11 cellular contexts compared by ENCODE assay signal in the genomic region with DNA sequence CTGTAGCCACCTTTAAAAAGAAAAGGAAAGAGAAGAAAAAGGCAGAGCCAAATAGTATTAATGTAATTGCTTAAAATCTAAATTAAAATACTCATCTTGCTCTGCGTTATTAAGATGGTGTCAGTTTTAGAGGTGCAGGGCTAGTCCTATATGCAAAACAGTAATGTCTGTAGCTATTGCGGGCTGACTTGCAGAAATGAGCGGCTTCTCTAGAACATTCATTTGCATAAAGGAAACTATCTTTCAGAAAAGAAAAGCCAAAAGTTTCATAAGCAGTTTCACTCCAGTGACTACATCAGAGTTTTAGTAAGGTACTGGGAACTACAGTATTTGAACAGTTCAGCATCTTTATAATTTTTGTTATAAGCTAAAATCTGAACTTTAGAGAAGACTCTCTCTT. TPM values are rescaled to one million over a fixed set of nuclear protein-coding genes. Genes with fewer than 3 reads are reported as not detected.
A peak's percentile ranks its signal among the peaks of the same experiment; 100 is the strongest.
DNase-seq lines count a peak whose midpoint lies in the region; ATAC-seq and TF ChIP-seq lines count a peak whose summit lies in the region.
"Had no signal": no experiment of that assay in that cellular context is flagged by ENCODE, and none has a peak within 500 bp of the region (broad histone marks: within the 10 kb centered on the region; RNA-seq: fewer than 3 reads in every experiment).

No MANE protein-coding gene starts in this region.

- CTCF ChIA-PET in activated B cell treated with CpG ODN at 0.5 μM for 24 hours (lab: Charles Lee), result no interaction called here
- CTCF ChIA-PET in PC-3 (lab: Charles Lee), result no interaction called here

- H3K36me3 Mint-ChIP-seq in activated B cell treated with CpG ODN at 0.5 μM for 24 hours (ENCODE audit: low read depth) (no peaks in the 10 kb centered on the region), type B pancreatic cell (no peaks in the 10 kb centered on the region)

- peak; percentile 73 for DNase-seq in GM10266 (ENCODE audit: extremely low spot score)
- DNase-seq in GM19240 (ENCODE audit: insufficient read length, low spot score), result peak; percentile 53
- DNase-seq in activated B cell treated with CpG ODN at 0.5 μM for 24 hours, result no peak
- no peak for DNase-seq in type B pancreatic cell (ENCODE audit: extremely low spot score, unreplicated experiment)
- no peak for DNase-seq in globus pallidus (ENCODE audit: low spot score)
- DNase-seq in PC-3, result no peak
- no peak for DNase-seq in NCI-H1048 (lab: John Stamatoyannopoulos, UW)
- DNase-seq: GDM1 had no signal

- H3K9me3 ChIP-seq in PC-3 (ENCODE audit: low read length), result no peaks in the 10 kb centered on the region

- no peaks in the 10 kb centered on the region for H3F3A ChIP-seq in PC-3 (ENCODE audit: low read length, unreplicated experiment)

- H3K27ac ChIP-seq in PC-3 (ENCODE audit: low read length), result no peak overlapping the region

- H3K27me3 Mint-ChIP-seq in activated B cell treated with CpG ODN at 0.5 μM for 24 hours, result peaks cover 32% of the 10 kb centered on the region
- H3K27me3 Mint-ChIP-seq in type B pancreatic cell, result no peaks in the 10 kb centered on the region
- H3K27me3 Mint-ChIP-seq: dendritic cell treated with granulocyte-macrophage colony-stimulating factor and Interleukin-4, amounts not matched to agents 40 ng/mL and 50 ng/mL, for 4 days had no signal

- no peaks in the 10 kb centered on the region for H3K9me2 ChIP-seq in PC-3 (replicated peaks; ENCODE audit: low read length)

- no peaks in the 10 kb centered on the region for H4K20me1 ChIP-seq in PC-3 (ENCODE audit: low read length)

- ATAC-seq in HG02981 (IDR thresholded peaks at IDR 0.05; ENCODE audit: unreplicated experiment) (peak; percentile 96), activated B cell treated with CpG ODN at 0.5 μM for 24 hours (ENCODE audit: low read depth) (peak; percentile 81), PC-3 (no peak)

- no peaks in the 10 kb centered on the region for H3K27me3 ChIP-seq in PC-3 (ENCODE audit: low read length)

- no peak overlapping the region for H3K4me3 ChIP-seq in PC-3 (ENCODE audit: low read length)
- H3K4me3 ChIP-seq: lung had no signal

- POLR2A ChIA-PET in activated B cell treated with CpG ODN at 0.5 μM for 24 hours (lab: Charles Lee), result interaction anchor here (0.7 kb wide), 1 partner anchor 234 kb away, joined by 3 read pairs; no protein-coding TSS in a partner anchor
- POLR2A ChIA-PET in PC-3 (lab: Charles Lee; ENCODE audit: unreplicated experiment), result no interaction called here

- H3K9me3 Mint-ChIP-seq in activated B cell treated with CpG ODN at 0.5 μM for 24 hours, result no peaks in the 10 kb centered on the region
- H3K9me3 Mint-ChIP-seq in type B pancreatic cell, result no peaks in the 10 kb centered on the region
- H3K9me3 Mint-ChIP-seq: dendritic cell treated with granulocyte-macrophage colony-stimulating factor and Interleukin-4, amounts not matched to agents 40 ng/mL and 50 ng/mL, for 4 days had no signal

- H3K27ac Mint-ChIP-seq in activated B cell treated with CpG ODN at 0.5 μM for 24 hours (no peak overlapping the region), type B pancreatic cell (no peak overlapping the region)
- H3K27ac Mint-ChIP-seq: dendritic cell treated with granulocyte-macrophage colony-stimulating factor and Interleukin-4, amounts not matched to agents 40 ng/mL and 50 ng/mL, for 4 days had no signal

- TF ChIP-seq CTCF in GM10266 (IDR thresholded peaks at IDR 0.05; ENCODE audit: control insufficient read depth, insufficient read depth, low read depth, missing control alignments) (no peak), activated B cell treated with CpG ODN at 0.5 μM for 24 hours (IDR thresholded peaks at IDR 0.05) (no peak), type B pancreatic cell (conservative IDR thresholded peaks at IDR 0.05) (no peak), PC-3 (conservative IDR thresholded peaks at IDR 0.05; ENCODE audit: low read depth, low read length) (no peak)

- H3K4me3 Mint-ChIP-seq in activated B cell treated with CpG ODN at 0.5 μM for 24 hours, result no peak overlapping the region
- H3K4me3 Mint-ChIP-seq in type B pancreatic cell, result no peak overlapping the region
- H3K4me3 Mint-ChIP-seq: dendritic cell treated with granulocyte-macrophage colony-stimulating factor and Interleukin-4, amounts not matched to agents 40 ng/mL and 50 ng/mL, for 4 days had no signal

- BruUV-seq in PC-3 (replicated peaks; lab: Mats Ljungman, UMichigan), result no TSS peak

- no peaks in the 10 kb centered on the region for H3K36me3 ChIP-seq in PC-3 (ENCODE audit: low read depth, low read length)

- H3K9ac ChIP-seq in PC-3 (ENCODE audit: low read length), result no peak overlapping the region

- H3K4me1 ChIP-seq in PC-3 (ENCODE audit: insufficient read depth, low read length), result peaks cover 13% of the 10 kb centered on the region; the same call in 1 of the 2 replicates

- H3K4me2 ChIP-seq in PC-3 (ENCODE audit: low read length), result no peak overlapping the region

- intact Hi-C loops in activated B cell treated with CpG ODN at 0.5 μM for 24 hours (cut with micrococcal nuclease) (loop anchor here (2.0 kb wide), 1 partner anchor 131 kb away; a partner anchor contains a TSS), PC-3 (cut with micrococcal nuclease) (no loop called here)

- no peak overlapping the region for H2AFZ ChIP-seq in PC-3 (ENCODE audit: low read length)

- H3K4me1 Mint-ChIP-seq in activated B cell treated with CpG ODN at 0.5 μM for 24 hours (peaks cover 9% of the 10 kb centered on the region), type B pancreatic cell (ENCODE audit: unreplicated experiment) (peaks cover 13% of the 10 kb centered on the region)

- peaks cover 63% of the 10 kb centered on the region for H3K79me2 ChIP-seq in PC-3 (ENCODE audit: low read length)

RNA-seq across cellular contexts. Expression of a gene that starts 6.0 kb away (rescaled TPM):
- total RNA-seq in activated B cell treated with CpG ODN at 0.5 μM for 24 hours, result not detected in 2 replicates
- total RNA-seq in type B pancreatic cell (ENCODE audit: low replicate concordance), result 32.0 and 41.7 TPM in 2 replicates
- total RNA-seq in PC-3 (2014; rRNA removed), result 13.3 and 14.8 TPM in 2 replicates

Comparison
In these comparisons a context has a peak if more than half of its experiments do, and no peak if none do; other contexts are left out.
1. DNase-seq: peak in GM10266 (single experiment) and GM19240 (single experiment); none in activated B cell treated with CpG ODN at 0.5 μM for 24 hours (single experiment), type B pancreatic cell (single experiment), globus pallidus (single experiment), PC-3 (single experiment) and NCI-H1048 (single experiment).
2. RNA of a gene that starts 6.0 kb away (total RNA-seq): 32.0 to 41.7 TPM in type B pancreatic cell and 13.3 to 14.8 TPM in PC-3; not detected in activated B cell treated with CpG ODN at 0.5 μM for 24 hours; every median in the first group is over 10 times any median in the second.